ENCODE assay signal across 10 cellular contexts in the genomic region with DNA sequence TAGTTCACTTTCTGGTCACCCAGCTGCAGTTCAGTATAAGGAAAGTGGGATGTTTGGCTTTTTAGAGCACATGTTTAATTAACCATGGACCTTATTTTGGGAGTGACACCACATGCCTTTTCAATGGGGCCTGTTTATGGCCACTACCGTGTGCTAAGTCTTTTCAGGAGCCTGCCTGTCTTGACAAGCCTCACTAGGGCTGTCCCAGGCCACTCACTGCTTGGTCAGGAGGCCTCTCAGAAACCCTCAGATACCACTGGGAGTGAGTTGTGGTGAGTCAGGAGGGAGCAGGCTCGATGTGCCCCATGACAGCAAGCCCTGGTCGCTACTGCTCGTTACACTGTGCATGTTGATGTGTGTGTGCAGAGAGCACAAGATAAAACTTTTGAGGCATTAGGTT.
DNase-seq lines count a peak whose midpoint lies in the region; ATAC-seq and TF ChIP-seq lines count a peak whose summit lies in the region.
"Had no signal": no experiment of that assay in that cellular context is flagged by ENCODE, and none has a peak within 500 bp of the region (broad histone marks: within the 10 kb centered on the region; RNA-seq: fewer than 3 reads in every experiment).

No MANE protein-coding gene starts in this region.

- H3K27ac ChIP-seq in temporal lobe (ENCODE audit: low read depth, low read length), result peak overlapping the region; percentile 82

- ATAC-seq in Right ventricle myocardium superior (ENCODE audit: poor library complexity) (peak; percentile 19), T-helper 17 cell (no peak), HG02759 (IDR thresholded peaks at IDR 0.05; ENCODE audit: unreplicated experiment) (no peak)

- intact Hi-C loops in Right ventricle myocardium superior (cut with DNase I) (no loop called here), cardiac septum (cut with DNase I) (no loop called here)

- H3K27ac Mint-ChIP-seq in T-helper 17 cell, result peak overlapping the region; percentile 90
- no peak overlapping the region for H3K27ac Mint-ChIP-seq in immature natural killer cell

- peaks cover 45% of the 10 kb centered on the region for H3K4me1 Mint-ChIP-seq in T-helper 17 cell
- H3K4me1 Mint-ChIP-seq in immature natural killer cell, result peaks cover 35 to 59% of the 10 kb centered on the region in 2 donors

- H3K27me3 Mint-ChIP-seq in T-helper 17 cell, result no peaks in the 10 kb centered on the region
- no peaks in the 10 kb centered on the region for H3K27me3 Mint-ChIP-seq in immature natural killer cell (ENCODE audit: low read depth in 3 of 3)

- H3K9me3 Mint-ChIP-seq in immature natural killer cell, result no peaks in the 10 kb centered on the region

- no peaks in the 10 kb centered on the region for H3K36me3 Mint-ChIP-seq in T-helper 17 cell (ENCODE audit: low read depth)
- H3K36me3 Mint-ChIP-seq in immature natural killer cell, result no peaks in the 10 kb centered on the region

- no peaks in the 10 kb centered on the region for H3K9me3 ChIP-seq in T-helper 17 cell (ENCODE audit: control insufficient read depth, low read length, poor library complexity, severe bottlenecking)

- H3K4me3 ChIP-seq in foreskin fibroblast (ENCODE audit: low read depth in 1 of 2, low read length in 2 of 2), result no peak overlapping the region

- no peak overlapping the region for H3K4me3 Mint-ChIP-seq in T-helper 17 cell
- H3K4me3 Mint-ChIP-seq in immature natural killer cell, result no peak overlapping the region

- TF ChIP-seq CTCF in foreskin fibroblast (IDR thresholded peaks at IDR 0.05; ENCODE audit: low read depth, low read length), result no peak

- DNase-seq in Right ventricle myocardium superior (no peak), cardiac septum (ENCODE audit: low spot score) (no peak), T-helper 17 cell (no peak), foreskin fibroblast (peak; percentile 80 to 85), immature natural killer cell (no peak)
- DNase-seq in activated CD8-positive, alpha-beta memory T cell treated with anti-CD3 and anti-CD28 coated beads for 24 hours, result no peak
- DNase-seq: left cardiac atrium, SHP77 treated with DMSO at 0.1 percent for 48 hours had no signal

Comparison
In these comparisons a context has a peak if more than half of its experiments do, and no peak if none do; other contexts are left out.
1. DNase-seq: peak in foreskin fibroblast (2 of 2); none in Right ventricle myocardium superior (single experiment), cardiac septum (single experiment), T-helper 17 cell (0 of 3), activated CD8-positive, alpha-beta memory T cell treated with anti-CD3 and anti-CD28 coated beads for 24 hours (single experiment) and immature natural killer cell (0 of 3).